Comparison of ENCODE assay signal across 1 cellular context in the genomic region with DNA sequence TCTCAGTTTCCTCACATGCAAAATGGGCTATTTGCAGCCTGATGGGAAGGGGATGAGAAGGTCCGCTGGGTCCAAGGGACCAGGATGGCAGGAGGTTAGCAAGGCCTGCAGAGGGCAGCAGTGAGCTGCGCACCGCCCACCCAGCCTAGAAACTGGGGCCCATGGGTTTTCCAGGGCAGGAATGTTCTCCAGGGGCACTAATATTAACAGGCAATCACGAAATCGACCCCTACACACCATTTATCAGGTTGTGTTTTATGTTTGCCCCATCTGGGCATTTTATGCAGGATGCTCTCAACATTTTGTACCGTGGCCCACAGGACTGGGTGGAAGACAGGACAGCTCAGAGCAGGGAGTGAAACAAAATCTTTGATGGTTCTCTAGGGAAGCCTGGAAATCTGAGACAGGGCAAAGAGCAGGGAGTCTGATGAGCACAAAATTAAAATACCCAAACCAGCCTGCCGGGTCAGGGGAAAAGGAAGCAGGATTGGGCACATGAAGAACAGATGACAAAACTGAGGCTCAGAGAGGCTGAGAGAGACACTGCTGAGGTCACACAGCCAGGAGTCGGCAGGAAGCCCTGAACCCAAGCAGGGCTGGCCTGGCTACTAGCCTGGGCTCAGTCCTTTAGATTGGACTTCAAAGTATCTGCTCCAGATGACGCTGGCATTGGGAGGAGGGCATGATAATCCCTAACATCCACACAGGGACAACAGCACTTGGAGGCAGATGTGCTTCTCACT.
TF ChIP-seq lines count a peak whose summit lies in the region.

No MANE protein-coding gene starts in this region.

TF ChIP-seq in HepG2, 621 proteins besides CTCF, POLR2A, EP300 and RAD21 (continued from another document and continues in another):
- TF ChIP-seq, protein P1, sequence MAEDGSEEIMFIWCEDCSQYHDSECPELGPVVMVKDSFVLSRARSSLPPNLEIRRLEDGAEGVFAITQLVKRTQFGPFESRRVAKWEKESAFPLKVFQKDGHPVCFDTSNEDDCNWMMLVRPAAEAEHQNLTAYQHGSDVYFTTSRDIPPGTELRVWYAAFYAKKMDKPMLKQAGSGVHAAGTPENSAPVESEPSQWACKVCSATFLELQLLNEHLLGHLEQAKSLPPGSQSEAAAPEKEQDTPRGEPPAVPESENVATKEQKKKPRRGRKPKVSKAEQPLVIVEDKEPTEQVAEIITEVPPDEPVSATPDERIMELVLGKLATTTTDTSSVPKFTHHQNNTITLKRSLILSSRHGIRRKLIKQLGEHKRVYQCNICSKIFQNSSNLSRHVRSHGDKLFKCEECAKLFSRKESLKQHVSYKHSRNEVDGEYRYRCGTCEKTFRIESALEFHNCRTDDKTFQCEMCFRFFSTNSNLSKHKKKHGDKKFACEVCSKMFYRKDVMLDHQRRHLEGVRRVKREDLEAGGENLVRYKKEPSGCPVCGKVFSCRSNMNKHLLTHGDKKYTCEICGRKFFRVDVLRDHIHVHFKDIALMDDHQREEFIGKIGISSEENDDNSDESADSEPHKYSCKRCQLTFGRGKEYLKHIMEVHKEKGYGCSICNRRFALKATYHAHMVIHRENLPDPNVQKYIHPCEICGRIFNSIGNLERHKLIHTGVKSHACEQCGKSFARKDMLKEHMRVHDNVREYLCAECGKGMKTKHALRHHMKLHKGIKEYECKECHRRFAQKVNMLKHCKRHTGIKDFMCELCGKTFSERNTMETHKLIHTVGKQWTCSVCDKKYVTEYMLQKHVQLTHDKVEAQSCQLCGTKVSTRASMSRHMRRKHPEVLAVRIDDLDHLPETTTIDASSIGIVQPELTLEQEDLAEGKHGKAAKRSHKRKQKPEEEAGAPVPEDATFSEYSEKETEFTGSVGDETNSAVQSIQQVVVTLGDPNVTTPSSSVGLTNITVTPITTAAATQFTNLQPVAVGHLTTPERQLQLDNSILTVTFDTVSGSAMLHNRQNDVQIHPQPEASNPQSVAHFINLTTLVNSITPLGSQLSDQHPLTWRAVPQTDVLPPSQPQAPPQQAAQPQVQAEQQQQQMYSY (CRISPR knock-in tag; IDR thresholded peaks at IDR 0.05) = no peak
- no peak for TF ChIP-seq HMG20B (CRISPR knock-in tag; conservative IDR thresholded peaks at IDR 0.05)
- no peak for TF ChIP-seq ZNF124 (CRISPR knock-in tag; IDR thresholded peaks at IDR 0.05)
- TF ChIP-seq ZNF720 (CRISPR knock-in tag; IDR thresholded peaks at IDR 0.05) = no peak
- no peak for TF ChIP-seq RAD51 (IDR thresholded peaks at IDR 0.05; ENCODE audit: borderline replicate concordance)
- peak; percentile 38 for TF ChIP-seq HNF4A (CRISPR knock-in tag; IDR thresholded peaks at IDR 0.05)
- TF ChIP-seq ZNF687 (CRISPR knock-in tag; IDR thresholded peaks at IDR 0.05) = peak; percentile 65
- TF ChIP-seq ZFP90 (CRISPR knock-in tag; IDR thresholded peaks at IDR 0.05; ENCODE audit: borderline replicate concordance) = no peak
- TF ChIP-seq ZIK1 (CRISPR knock-in tag; IDR thresholded peaks at IDR 0.05; ENCODE audit: borderline replicate concordance, low read depth) = no peak
- TF ChIP-seq NFYB (CRISPR knock-in tag; IDR thresholded peaks at IDR 0.05) = no peak
- TF ChIP-seq NFE2L2 (IDR thresholded peaks at IDR 0.05; ENCODE audit: low read length) = no peak
- TF ChIP-seq REXO4 (CRISPR knock-in tag; IDR thresholded peaks at IDR 0.05; ENCODE audit: borderline replicate concordance) = no peak
- no peak for TF ChIP-seq ZNF33A (CRISPR knock-in tag; IDR thresholded peaks at IDR 0.05; ENCODE audit: borderline replicate concordance)
- no peak for TF ChIP-seq ZNF138 (CRISPR knock-in tag; IDR thresholded peaks at IDR 0.05; ENCODE audit: low read depth)
- TF ChIP-seq ZBTB3 (CRISPR knock-in tag; IDR thresholded peaks at IDR 0.05; ENCODE audit: borderline replicate concordance, low read depth) = no peak
- no peak for TF ChIP-seq SRY (CRISPR knock-in tag; IDR thresholded peaks at IDR 0.05)
- TF ChIP-seq MEIS2 (CRISPR knock-in tag; IDR thresholded peaks at IDR 0.05) = no peak
- no peak for TF ChIP-seq ZKSCAN5 (CRISPR knock-in tag; IDR thresholded peaks at IDR 0.05)
- no peak for TF ChIP-seq SATB2 (CRISPR knock-in tag; IDR thresholded peaks at IDR 0.05)
- TF ChIP-seq SETDB1 (CRISPR knock-in tag; IDR thresholded peaks at IDR 0.05; ENCODE audit: borderline replicate concordance) = no peak
- TF ChIP-seq NFE2 (CRISPR knock-in tag; IDR thresholded peaks at IDR 0.05) = no peak
- TF ChIP-seq ZNF629 (CRISPR knock-in tag; conservative IDR thresholded peaks at IDR 0.05) = peak; percentile 72
- TF ChIP-seq PRPF4 (IDR thresholded peaks at IDR 0.05; ENCODE audit: low read depth, low read length, poor library complexity, severe bottlenecking) = no peak
- TF ChIP-seq DPF2 (CRISPR knock-in tag; IDR thresholded peaks at IDR 0.05; ENCODE audit: borderline replicate concordance, low read depth) = no peak
- TF ChIP-seq TBL1XR1 (IDR thresholded peaks at IDR 0.05; ENCODE audit: borderline replicate concordance, low read length, partially characterized antibody) = no peak
- no peak for TF ChIP-seq PHF21A (CRISPR knock-in tag; IDR thresholded peaks at IDR 0.05)
- TF ChIP-seq ZNF383 (CRISPR knock-in tag; IDR thresholded peaks at IDR 0.05; ENCODE audit: borderline replicate concordance) = no peak
- TF ChIP-seq ZNF230 (CRISPR knock-in tag; IDR thresholded peaks at IDR 0.05) = no peak
- TF ChIP-seq ZBTB10 (CRISPR knock-in tag; IDR thresholded peaks at IDR 0.05; ENCODE audit: borderline replicate concordance) = no peak
- no peak for TF ChIP-seq ZSCAN25 (CRISPR knock-in tag; IDR thresholded peaks at IDR 0.05)
- no peak for TF ChIP-seq ARNT (IDR thresholded peaks at IDR 0.05)
- no peak for TF ChIP-seq ZBTB43 (CRISPR knock-in tag; conservative IDR thresholded peaks at IDR 0.05)
- no peak for TF ChIP-seq ZNF619 (CRISPR knock-in tag; IDR thresholded peaks at IDR 0.05)
- no peak for TF ChIP-seq TRIM22 (IDR thresholded peaks at IDR 0.05)
- no peak for TF ChIP-seq PHF20 (CRISPR knock-in tag; IDR thresholded peaks at IDR 0.05)
- no peak; the same call in 1 of the 2 replicates for TF ChIP-seq SP4 (CRISPR knock-in tag; IDR thresholded peaks at IDR 0.05)
- no peak for TF ChIP-seq CBFB (CRISPR knock-in tag; IDR thresholded peaks at IDR 0.05)
- TF ChIP-seq HNRNPL (IDR thresholded peaks at IDR 0.05; ENCODE audit: low read depth, low read length) = no peak
- TF ChIP-seq, protein P2, sequence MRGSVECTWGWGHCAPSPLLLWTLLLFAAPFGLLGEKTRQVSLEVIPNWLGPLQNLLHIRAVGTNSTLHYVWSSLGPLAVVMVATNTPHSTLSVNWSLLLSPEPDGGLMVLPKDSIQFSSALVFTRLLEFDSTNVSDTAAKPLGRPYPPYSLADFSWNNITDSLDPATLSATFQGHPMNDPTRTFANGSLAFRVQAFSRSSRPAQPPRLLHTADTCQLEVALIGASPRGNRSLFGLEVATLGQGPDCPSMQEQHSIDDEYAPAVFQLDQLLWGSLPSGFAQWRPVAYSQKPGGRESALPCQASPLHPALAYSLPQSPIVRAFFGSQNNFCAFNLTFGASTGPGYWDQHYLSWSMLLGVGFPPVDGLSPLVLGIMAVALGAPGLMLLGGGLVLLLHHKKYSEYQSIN (CRISPR knock-in tag; IDR thresholded peaks at IDR 0.05; ENCODE audit: borderline replicate concordance) = no peak
- TF ChIP-seq SMARCE1 (IDR thresholded peaks at IDR 0.05; ENCODE audit: borderline replicate concordance) = no peak
- 0 out of 2 replicates have a peak, but pooled peaks have one; percentile 15 for TF ChIP-seq HOXA3 (CRISPR knock-in tag; IDR thresholded peaks at IDR 0.05)
- 0 out of 2 replicates have a peak, but pooled peaks have one; percentile 18 for TF ChIP-seq IRF9 (CRISPR knock-in tag; IDR thresholded peaks at IDR 0.05; ENCODE audit: borderline replicate concordance)
- TF ChIP-seq ZNF33B (CRISPR knock-in tag; IDR thresholded peaks at IDR 0.05) = peak; percentile 82; the same call in 1 of the 2 replicates
- no peak for TF ChIP-seq ZNF282 (IDR thresholded peaks at IDR 0.05; ENCODE audit: partially characterized antibody)
- TF ChIP-seq ZNF605 (CRISPR knock-in tag; IDR thresholded peaks at IDR 0.05) = no peak
- TF ChIP-seq NKX3-1 (CRISPR knock-in tag; IDR thresholded peaks at IDR 0.05) = no peak
- TF ChIP-seq, protein P3, sequence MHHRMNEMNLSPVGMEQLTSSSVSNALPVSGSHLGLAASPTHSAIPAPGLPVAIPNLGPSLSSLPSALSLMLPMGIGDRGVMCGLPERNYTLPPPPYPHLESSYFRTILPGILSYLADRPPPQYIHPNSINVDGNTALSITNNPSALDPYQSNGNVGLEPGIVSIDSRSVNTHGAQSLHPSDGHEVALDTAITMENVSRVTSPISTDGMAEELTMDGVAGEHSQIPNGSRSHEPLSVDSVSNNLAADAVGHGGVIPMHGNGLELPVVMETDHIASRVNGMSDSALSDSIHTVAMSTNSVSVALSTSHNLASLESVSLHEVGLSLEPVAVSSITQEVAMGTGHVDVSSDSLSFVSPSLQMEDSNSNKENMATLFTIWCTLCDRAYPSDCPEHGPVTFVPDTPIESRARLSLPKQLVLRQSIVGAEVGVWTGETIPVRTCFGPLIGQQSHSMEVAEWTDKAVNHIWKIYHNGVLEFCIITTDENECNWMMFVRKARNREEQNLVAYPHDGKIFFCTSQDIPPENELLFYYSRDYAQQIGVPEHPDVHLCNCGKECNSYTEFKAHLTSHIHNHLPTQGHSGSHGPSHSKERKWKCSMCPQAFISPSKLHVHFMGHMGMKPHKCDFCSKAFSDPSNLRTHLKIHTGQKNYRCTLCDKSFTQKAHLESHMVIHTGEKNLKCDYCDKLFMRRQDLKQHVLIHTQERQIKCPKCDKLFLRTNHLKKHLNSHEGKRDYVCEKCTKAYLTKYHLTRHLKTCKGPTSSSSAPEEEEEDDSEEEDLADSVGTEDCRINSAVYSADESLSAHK (CRISPR knock-in tag; IDR thresholded peaks at IDR 0.05; ENCODE audit: borderline replicate concordance) = no peak
